Comparison of ENCODE assay signal across 8 cellular contexts in the genomic region with DNA sequence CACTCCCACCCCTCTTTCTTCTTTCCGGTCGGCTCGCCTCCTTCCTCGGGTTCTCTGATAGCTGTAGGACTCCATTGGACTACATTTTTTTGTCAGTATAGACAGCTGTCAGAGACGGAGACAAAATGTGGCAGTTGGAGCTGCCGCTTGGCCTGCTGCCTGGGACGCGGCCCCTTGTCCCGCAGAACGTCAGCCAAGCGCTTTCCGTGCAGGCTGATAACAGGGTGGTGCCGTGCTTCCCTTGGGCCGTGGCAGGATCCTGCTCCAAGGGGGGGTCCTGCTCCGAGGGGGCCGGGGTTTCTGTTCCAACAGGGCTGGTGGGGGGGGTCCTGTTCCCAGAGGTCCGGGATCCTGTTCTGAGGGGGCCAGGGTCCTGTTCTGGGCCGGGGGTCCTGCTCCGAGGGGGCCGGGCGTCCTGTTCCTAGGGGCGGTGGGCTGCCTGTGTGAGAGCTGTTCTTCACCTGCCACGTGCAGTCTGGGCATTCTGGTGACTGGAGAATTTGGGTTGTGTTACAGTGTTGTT.
DNase-seq lines count a peak whose midpoint lies in the region; ATAC-seq and TF ChIP-seq lines count a peak whose summit lies in the region.

No MANE protein-coding gene starts in this region.

- no peaks in the 10 kb centered on the region for H3K27me3 ChIP-seq in effector memory CD4-positive, alpha-beta T cell (replicated peaks; ENCODE audit: control insufficient read depth, insufficient read depth, low read length, poor library complexity, severe bottlenecking)

- H3K4me3 Mint-ChIP-seq in nephron, result peak overlapping the region; percentile 95 to 98 (median 97)

- DNase-seq in AG10803 (ENCODE audit: low read depth), result peak; percentile 10
- no peak for DNase-seq in SK-N-MC (ENCODE audit: low read depth, low spot score)
- no peak for DNase-seq in effector memory CD4-positive, alpha-beta T cell
- DNase-seq in NCI-H2029 (lab: John Stamatoyannopoulos, UW), result no peak
- DNase-seq in NCI-H510A (lab: John Stamatoyannopoulos, UW), result no peak

- H3K9me3 Mint-ChIP-seq in nephron, result no peaks in the 10 kb centered on the region

- H3K9me3 ChIP-seq in SK-N-MC (ENCODE audit: low read depth, low read length), result no peaks in the 10 kb centered on the region
- H3K9me3 ChIP-seq in effector memory CD4-positive, alpha-beta T cell (ENCODE audit: control insufficient read depth, low read length), result no peaks in the 10 kb centered on the region

- H3K36me3 Mint-ChIP-seq in nephron (ENCODE audit: low read depth), result no peaks in the 10 kb centered on the region

- peak overlapping the region; percentile 88 for H3K4me3 ChIP-seq in AG10803 (ENCODE audit: low read length)
- peak overlapping the region; percentile 80 for H3K4me3 ChIP-seq in SK-N-MC
- peak overlapping the region; percentile 96 for H3K4me3 ChIP-seq in effector memory CD4-positive, alpha-beta T cell (ENCODE audit: insufficient read depth, low read depth, low read length, poor library complexity, severe bottlenecking)

- no peak for ATAC-seq in GM19328 (IDR thresholded peaks at IDR 0.05; ENCODE audit: unreplicated experiment)
- ATAC-seq in activated CD4-positive, CD25-positive, alpha-beta regulatory T cell treated with anti-CD3 and anti-CD28 coated beads, Interleukin-2, amount 50 U/mL, for 24 hours, result no peak

- peak overlapping the region; percentile 74 to 89 (median 89) for H3K27ac Mint-ChIP-seq in nephron

- H3K27me3 Mint-ChIP-seq in nephron (ENCODE audit: low read depth), result no peaks in the 10 kb centered on the region

- no peaks in the 10 kb centered on the region for H3K36me3 ChIP-seq in SK-N-MC (ENCODE audit: insufficient read depth, low read length)
- peaks cover 5% of the 10 kb centered on the region for H3K36me3 ChIP-seq in effector memory CD4-positive, alpha-beta T cell (ENCODE audit: control insufficient read depth, insufficient read depth, low read length)

- TF ChIP-seq CTCF in AG10803 (conservative IDR thresholded peaks at IDR 0.05; ENCODE audit: low read length) (no peak), nephron (IDR thresholded peaks at IDR 0.05; ENCODE audit: unreplicated experiment in 3 of 3) (no peak)

- peaks cover 65% of the 10 kb centered on the region for H3K4me1 Mint-ChIP-seq in nephron

- H3K4me1 ChIP-seq in effector memory CD4-positive, alpha-beta T cell (ENCODE audit: control insufficient read depth, insufficient read depth, low read length, poor library complexity, severe bottlenecking), result peaks cover 57% of the 10 kb centered on the region

- H3K27ac ChIP-seq in SK-N-MC, result no peak overlapping the region
- H3K27ac ChIP-seq in effector memory CD4-positive, alpha-beta T cell (ENCODE audit: insufficient read depth, low read length, poor library complexity, severe bottlenecking), result peak overlapping the region; percentile 90

- no peak overlapping the region for H3K9ac ChIP-seq in SK-N-MC (ENCODE audit: insufficient read length)
